ENCODE assay signal across 15 cellular contexts in genomic region chr2:5493256-5493655, GRCh38.
DNase-seq lines count a peak whose midpoint lies in the region; ATAC-seq and TF ChIP-seq lines count a peak whose summit lies in the region.
"Had no signal": no experiment of that assay in that cellular context is flagged by ENCODE, and none has a peak within 500 bp of the region (broad histone marks: within the 10 kb centered on the region; RNA-seq: fewer than 3 reads in every experiment).

No MANE protein-coding gene starts in this region.

- H3K27me3 Mint-ChIP-seq in activated naive CD8-positive, alpha-beta T cell treated with anti-CD3 and anti-CD28 coated beads, Interleukin-2, amount 50 U/mL, for 24 hours: no peaks in the 10 kb centered on the region
- H3K27me3 Mint-ChIP-seq in activated naive CD8-positive, alpha-beta T cell treated with anti-CD3 and anti-CD28 coated beads for 36 hours: no peaks in the 10 kb centered on the region
- H3K27me3 Mint-ChIP-seq in neural crest cell (ENCODE audit: low read depth) (no peaks in the 10 kb centered on the region), T-helper 17 cell (no peaks in the 10 kb centered on the region)
- no peaks in the 10 kb centered on the region for H3K27me3 Mint-ChIP-seq in stimulated activated memory B cell treated with anti-CD40 and anti-IgM and Interleukin-4, amounts not matched to agents 10 μg/mL and 1 μg/mL and 100 μg/mL, for 72 hours
- H3K27me3 Mint-ChIP-seq: B cell had no signal

- intact Hi-C loops in PC-9 (cut with micrococcal nuclease; ENCODE audit: unreplicated experiment): no loop called here

- H3K36me3 Mint-ChIP-seq in activated naive CD8-positive, alpha-beta T cell treated with anti-CD3 and anti-CD28 coated beads, Interleukin-2, amount 50 U/mL, for 24 hours (ENCODE audit: low read depth): no peaks in the 10 kb centered on the region
- no peaks in the 10 kb centered on the region for H3K36me3 Mint-ChIP-seq in activated naive CD8-positive, alpha-beta T cell treated with anti-CD3 and anti-CD28 coated beads for 36 hours
- H3K36me3 Mint-ChIP-seq in neural crest cell (ENCODE audit: low read depth) (no peaks in the 10 kb centered on the region), T-helper 17 cell (ENCODE audit: low read depth) (no peaks in the 10 kb centered on the region)
- no peaks in the 10 kb centered on the region for H3K36me3 Mint-ChIP-seq in stimulated activated memory B cell treated with anti-CD40 and anti-IgM and Interleukin-4, amounts not matched to agents 10 μg/mL and 1 μg/mL and 100 μg/mL, for 72 hours
- H3K36me3 Mint-ChIP-seq: CD8-positive, alpha-beta T cell had no signal

- H3K9me3 ChIP-seq in PC-9 (ENCODE audit: insufficient read depth, low read depth) (no peaks in the 10 kb centered on the region), T-helper 17 cell (ENCODE audit: control insufficient read depth, low read length, poor library complexity, severe bottlenecking) (no peaks in the 10 kb centered on the region)
- H3K9me3 ChIP-seq: BLaER1, Caco-2 had no signal

- no peak overlapping the region for H3K4me2 ChIP-seq in PC-9
- H3K4me2 ChIP-seq: BLaER1 had no signal

- H3K4me1 Mint-ChIP-seq in activated naive CD8-positive, alpha-beta T cell treated with anti-CD3 and anti-CD28 coated beads, Interleukin-2, amount 50 U/mL, for 24 hours: no peaks in the 10 kb centered on the region
- H3K4me1 Mint-ChIP-seq in activated naive CD8-positive, alpha-beta T cell treated with anti-CD3 and anti-CD28 coated beads for 36 hours: no peaks in the 10 kb centered on the region
- peaks cover 15% of the 10 kb centered on the region for H3K4me1 Mint-ChIP-seq in neural crest cell
- no peaks in the 10 kb centered on the region for H3K4me1 Mint-ChIP-seq in stimulated activated memory B cell treated with anti-CD40 and anti-IgM and Interleukin-4, amounts not matched to agents 10 μg/mL and 1 μg/mL and 100 μg/mL, for 72 hours
- no peaks in the 10 kb centered on the region for H3K4me1 Mint-ChIP-seq in T-helper 17 cell
- H3K4me1 Mint-ChIP-seq: B cell had no signal

- TF ChIP-seq CTCF in neural crest cell (conservative IDR thresholded peaks at IDR 0.05) (no peak), PC-9 (conservative IDR thresholded peaks at IDR 0.05) (no peak)

- no peaks in the 10 kb centered on the region for H3K9me3 Mint-ChIP-seq in activated naive CD8-positive, alpha-beta T cell treated with anti-CD3 and anti-CD28 coated beads, Interleukin-2, amount 50 U/mL, for 24 hours
- H3K9me3 Mint-ChIP-seq in activated naive CD8-positive, alpha-beta T cell treated with anti-CD3 and anti-CD28 coated beads for 36 hours: no peaks in the 10 kb centered on the region
- peaks cover 1% of the 10 kb centered on the region for H3K9me3 Mint-ChIP-seq in neural crest cell
- no peaks in the 10 kb centered on the region for H3K9me3 Mint-ChIP-seq in stimulated activated memory B cell treated with anti-CD40 and anti-IgM and Interleukin-4, amounts not matched to agents 10 μg/mL and 1 μg/mL and 100 μg/mL, for 72 hours
- H3K9me3 Mint-ChIP-seq: CD8-positive, alpha-beta T cell; H9 had no signal

- ATAC-seq in activated naive CD8-positive, alpha-beta T cell treated with anti-CD3 and anti-CD28 coated beads, Interleukin-2, amount 50 U/mL, for 24 hours: peak; percentile 33
- peak; percentile 49 for ATAC-seq in stimulated activated memory B cell treated with anti-CD40 and anti-IgM and Interleukin-4, amounts not matched to agents 10 μg/mL and 1 μg/mL and 100 μg/mL, for 72 hours
- ATAC-seq in T-helper 17 cell: no peak
- ATAC-seq: CD8-positive, alpha-beta T cell; HCT116 had no signal

- H3K27ac ChIP-seq in PC-9: no peak overlapping the region
- H3K27ac ChIP-seq: 22Rv1, BLaER1 had no signal

- POLR2A ChIA-PET in PC-9 (lab: Charles Lee; ENCODE audit: unreplicated experiment): no interaction called here

- no peak overlapping the region for H3K4me3 ChIP-seq in PC-9
- H3K4me3 ChIP-seq: BLaER1 had no signal

- H3K36me3 ChIP-seq in PC-9 (ENCODE audit: low read depth): no peaks in the 10 kb centered on the region
- H3K36me3 ChIP-seq: BLaER1 had no signal

- no peak overlapping the region for H3K27ac Mint-ChIP-seq in activated naive CD8-positive, alpha-beta T cell treated with anti-CD3 and anti-CD28 coated beads, Interleukin-2, amount 50 U/mL, for 24 hours
- no peak overlapping the region for H3K27ac Mint-ChIP-seq in activated naive CD8-positive, alpha-beta T cell treated with anti-CD3 and anti-CD28 coated beads for 36 hours
- peak overlapping the region; percentile 67 for H3K27ac Mint-ChIP-seq in neural crest cell (ENCODE audit: unreplicated experiment)
- no peak overlapping the region for H3K27ac Mint-ChIP-seq in stimulated activated memory B cell treated with anti-CD40 and anti-IgM and Interleukin-4, amounts not matched to agents 10 μg/mL and 1 μg/mL and 100 μg/mL, for 72 hours
- H3K27ac Mint-ChIP-seq in T-helper 17 cell: no peak overlapping the region
- H3K27ac Mint-ChIP-seq: B cell; CD8-positive, alpha-beta T cell had no signal

- H3K4me3 Mint-ChIP-seq in activated naive CD8-positive, alpha-beta T cell treated with anti-CD3 and anti-CD28 coated beads, Interleukin-2, amount 50 U/mL, for 24 hours: no peak overlapping the region
- H3K4me3 Mint-ChIP-seq in activated naive CD8-positive, alpha-beta T cell treated with anti-CD3 and anti-CD28 coated beads for 36 hours: no peak overlapping the region
- no peak overlapping the region for H3K4me3 Mint-ChIP-seq in neural crest cell
- H3K4me3 Mint-ChIP-seq in stimulated activated memory B cell treated with anti-CD40 and anti-IgM and Interleukin-4, amounts not matched to agents 10 μg/mL and 1 μg/mL and 100 μg/mL, for 72 hours: no peak overlapping the region
- H3K4me3 Mint-ChIP-seq in T-helper 17 cell: no peak overlapping the region
- H3K4me3 Mint-ChIP-seq: B cell; CD8-positive, alpha-beta T cell; H9 had no signal

- H3K79me2 ChIP-seq in PC-9 (ENCODE audit: low read depth): no peaks in the 10 kb centered on the region

- DNase-seq in activated naive CD8-positive, alpha-beta T cell treated with anti-CD3 and anti-CD28 coated beads, Interleukin-2, amount 50 U/mL, for 24 hours: no peak
- DNase-seq in activated naive CD8-positive, alpha-beta T cell treated with anti-CD3 and anti-CD28 coated beads for 36 hours: no peak
- no peak for DNase-seq in neural crest cell (ENCODE audit: low read depth, low spot score)
- DNase-seq in PC-9: no peak
- DNase-seq in T-helper 17 cell: no peak
- DNase-seq: Caco-2; CD8-positive, alpha-beta T cell; DMS153; DND-41; H9 had no signal

- peaks cover 60% of the 10 kb centered on the region for H3K27me3 ChIP-seq in PC-9 (ENCODE audit: insufficient read depth, low read depth)
- H3K27me3 ChIP-seq: BLaER1 had no signal

- no peaks in the 10 kb centered on the region for H3F3A ChIP-seq in PC-9 (ENCODE audit: insufficient read depth, low read depth)

- no peaks in the 10 kb centered on the region for H3K9me2 ChIP-seq in PC-9 (ENCODE audit: insufficient read depth)

- no peak overlapping the region for H2AFZ ChIP-seq in PC-9

- CTCF ChIA-PET in PC-9 (lab: Charles Lee): no interaction called here

- BruUV-seq in PC-9 (replicated peaks; lab: Mats Ljungman, UMichigan): no TSS peak

- no peaks in the 10 kb centered on the region for H3K4me1 ChIP-seq in PC-9 (replicated peaks; ENCODE audit: insufficient read depth)
- H3K4me1 ChIP-seq: BLaER1, Caco-2 had no signal

- no peaks in the 10 kb centered on the region for H4K20me1 ChIP-seq in PC-9 (ENCODE audit: insufficient read depth)
- H4K20me1 ChIP-seq: BLaER1 had no signal
